Comparison of ENCODE assay signal across 8 cellular contexts in the genomic region with DNA sequence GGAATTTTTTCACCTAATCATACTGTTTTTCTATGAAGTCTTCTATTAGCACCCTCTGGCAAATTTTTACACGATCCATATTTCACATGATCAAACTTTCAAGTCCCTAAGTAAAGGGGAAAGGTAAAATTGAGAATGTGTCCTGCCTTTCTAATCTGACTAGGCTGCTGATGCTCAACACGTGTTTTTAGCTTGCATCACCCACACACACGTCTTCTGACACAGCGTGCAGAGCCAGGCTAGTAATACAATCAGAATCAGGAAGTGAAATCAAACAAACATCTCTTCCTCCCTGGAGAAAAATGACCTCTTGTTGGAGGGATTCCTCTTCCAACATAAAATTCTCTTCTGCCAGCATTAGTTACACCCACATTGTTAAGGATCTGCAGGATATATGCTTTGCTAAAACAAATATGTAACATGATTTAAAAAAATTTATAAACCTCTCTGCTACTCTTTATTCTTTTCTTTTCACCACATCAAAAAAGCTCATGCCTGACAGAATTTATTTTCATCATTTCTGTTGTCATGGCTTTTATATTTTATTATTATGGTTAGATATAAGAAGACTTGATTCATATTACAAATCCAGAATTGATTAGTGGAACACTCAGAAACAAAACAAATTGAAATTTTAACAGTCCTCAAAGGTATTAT.
DNase-seq lines count a peak whose midpoint lies in the region; ATAC-seq and TF ChIP-seq lines count a peak whose summit lies in the region.

No MANE protein-coding gene starts in this region.

- peak; percentile 9 for DNase-seq in DND-41
- DNase-seq in SIG-M5 treated with dmso at 0.1 percent for 504 hours (lab: John Stamatoyannopoulos, UW; ENCODE audit: unreplicated experiment): peak; percentile 94
- peak in 1 of 2 donors; percentile 58 for DNase-seq in breast epithelium (ENCODE audit: low spot score in 2 of 2)
- peak; percentile 53 for DNase-seq in lung (ENCODE audit: low spot score)
- DNase-seq in NCI-H1092 treated with DMSO at 0.1 percent for 48 hours (lab: John Stamatoyannopoulos, UW): no peak
- DNase-seq in NK-92 treated with Interleukin-12 subunit alpha and Interleukin-12 subunit beta, amount 100 ng/mL, for 24 hours (lab: John Stamatoyannopoulos, UW): no peak

- intact Hi-C loops in breast epithelium (cut with DNase I; ENCODE audit: low total_unique reads): loop anchor here (2.0 kb wide), 1 partner anchor 34 kb away; no protein-coding TSS in a partner anchor

- H3K4me2 ChIP-seq in DND-41 (ENCODE audit: insufficient read depth, low read length): no peak overlapping the region

- ATAC-seq in DND-41 (ENCODE audit: insufficient read depth, low read depth): peak; percentile 63; the same call in 2 of the 3 replicates
- ATAC-seq in HG02763 (IDR thresholded peaks at IDR 0.05; ENCODE audit: unreplicated experiment): peak; percentile 75
- ATAC-seq in lung (ENCODE audit: insufficient read depth, low FRiP score): peak; percentile 80

- TF ChIP-seq CTCF in DND-41 (IDR thresholded peaks at IDR 0.05; ENCODE audit: borderline replicate concordance, extremely low read depth, low read length, poor library complexity, severe bottlenecking): no peak
- TF ChIP-seq CTCF in breast epithelium (IDR thresholded peaks at IDR 0.05): no peak
- TF ChIP-seq CTCF in lung (IDR thresholded peaks at IDR 0.05; ENCODE audit: control extremely low read depth, extremely low read depth): no peak

- H3K79me2 ChIP-seq in DND-41 (ENCODE audit: insufficient read depth, low read length): no peaks in the 10 kb centered on the region

- no peaks in the 10 kb centered on the region for H4K20me1 ChIP-seq in DND-41 (ENCODE audit: insufficient read depth, low read length)

- H3K27me3 ChIP-seq in DND-41 (ENCODE audit: insufficient read depth, low read length, poor library complexity): no peaks in the 10 kb centered on the region
- H3K27me3 ChIP-seq in breast epithelium: no peaks in the 10 kb centered on the region
- H3K27me3 ChIP-seq in lung (ENCODE audit: control insufficient read depth, insufficient read depth): no peaks in the 10 kb centered on the region
- no peaks in the 10 kb centered on the region for H3K27me3 ChIP-seq in subcutaneous abdominal adipose tissue (ENCODE audit: control insufficient read depth in 5 of 5, insufficient read depth in 4 of 5, low read length in 5 of 5)

- no peak overlapping the region for H2AFZ ChIP-seq in DND-41 (ENCODE audit: low read depth, low read length)

- no peak overlapping the region for H3K27ac ChIP-seq in DND-41 (ENCODE audit: low read length)
- H3K27ac ChIP-seq in breast epithelium: peak overlapping the region; percentile 39 to 73
- no peak overlapping the region for H3K27ac ChIP-seq in lung (ENCODE audit: low read depth in 1 of 2, low read length in 1 of 2)
- peak overlapping the region; percentile 57 for H3K27ac ChIP-seq in subcutaneous abdominal adipose tissue (ENCODE audit: low read depth, low read length)

- 14% methylated on average over 4 of the region's 4 CpGs for WGBS in lung, 2 donors

- H3K36me3 ChIP-seq in DND-41 (ENCODE audit: insufficient read depth, low read length) (no peaks in the 10 kb centered on the region), breast epithelium (no peaks in the 10 kb centered on the region), lung (ENCODE audit: control insufficient read depth in 2 of 2, insufficient read depth in 2 of 2, low read length in 2 of 2) (no peaks in the 10 kb centered on the region), subcutaneous abdominal adipose tissue (ENCODE audit: control insufficient read depth in 5 of 5, insufficient read depth in 5 of 5, low read length in 5 of 5) (no peaks in the 10 kb centered on the region)

- H3K4me3 ChIP-seq in DND-41 (ENCODE audit: low read depth in 1 of 2, low read length in 2 of 2) (no peak overlapping the region), breast epithelium (no peak overlapping the region), lung (no peak overlapping the region), subcutaneous abdominal adipose tissue (ENCODE audit: low read depth in 1 of 5, low read length in 5 of 5) (no peak overlapping the region)

- TF ChIP-seq POLR2A in breast epithelium (IDR thresholded peaks at IDR 0.05): no peak

- no peaks in the 10 kb centered on the region for H3K9me3 ChIP-seq in DND-41 (ENCODE audit: insufficient read depth, low read length, severe bottlenecking)
- H3K9me3 ChIP-seq in breast epithelium: no peaks in the 10 kb centered on the region
- H3K9me3 ChIP-seq in lung (ENCODE audit: control insufficient read depth in 2 of 2, insufficient read depth in 1 of 2, low read length in 1 of 2): no peaks in the 10 kb centered on the region
- no peaks in the 10 kb centered on the region for H3K9me3 ChIP-seq in subcutaneous abdominal adipose tissue (ENCODE audit: control insufficient read depth in 5 of 5, low read length in 5 of 5)

- no peak overlapping the region for H3K9ac ChIP-seq in DND-41 (ENCODE audit: low read depth, low read length)
- peak overlapping the region in 1 of 5 donors; percentile 23 for H3K9ac ChIP-seq in subcutaneous abdominal adipose tissue (ENCODE audit: low read length in 5 of 5)

- no peaks in the 10 kb centered on the region for H3K4me1 ChIP-seq in DND-41 (ENCODE audit: insufficient read depth, low read length)
- H3K4me1 ChIP-seq in breast epithelium: peaks cover 0 to 4% of the 10 kb centered on the region in 2 donors
- H3K4me1 ChIP-seq in lung (ENCODE audit: control insufficient read depth in 2 of 2, insufficient read depth in 2 of 2, low read length in 2 of 2): peaks cover 4% of the 10 kb centered on the region in 2 donors
- H3K4me1 ChIP-seq in subcutaneous abdominal adipose tissue (ENCODE audit: control insufficient read depth in 5 of 5, insufficient read depth in 5 of 5, low read length in 5 of 5): peaks cover 2 to 23% (median 22%) of the 10 kb centered on the region in 5 donors

Comparison
In these comparisons a context has a peak if more than half of its experiments do, and no peak if none do; other contexts are left out.
1. DNase-seq: peak in DND-41 (single experiment), SIG-M5 treated with dmso at 0.1 percent for 504 hours (single experiment) and lung (single experiment); none in NCI-H1092 treated with DMSO at 0.1 percent for 48 hours (single experiment) and NK-92 treated with Interleukin-12 subunit alpha and Interleukin-12 subunit beta, amount 100 ng/mL, for 24 hours (single experiment).
2. H3K27ac ChIP-seq: peak in breast epithelium (2 of 2) and subcutaneous abdominal adipose tissue (single experiment); none in DND-41 (single experiment) and lung (0 of 2).
3. Peak in every context shown above with its lines, with median percentiles within 50 percentile points of each other: ATAC-seq.